Comparison of ENCODE assay signal across 18 cellular contexts in the genomic region with DNA sequence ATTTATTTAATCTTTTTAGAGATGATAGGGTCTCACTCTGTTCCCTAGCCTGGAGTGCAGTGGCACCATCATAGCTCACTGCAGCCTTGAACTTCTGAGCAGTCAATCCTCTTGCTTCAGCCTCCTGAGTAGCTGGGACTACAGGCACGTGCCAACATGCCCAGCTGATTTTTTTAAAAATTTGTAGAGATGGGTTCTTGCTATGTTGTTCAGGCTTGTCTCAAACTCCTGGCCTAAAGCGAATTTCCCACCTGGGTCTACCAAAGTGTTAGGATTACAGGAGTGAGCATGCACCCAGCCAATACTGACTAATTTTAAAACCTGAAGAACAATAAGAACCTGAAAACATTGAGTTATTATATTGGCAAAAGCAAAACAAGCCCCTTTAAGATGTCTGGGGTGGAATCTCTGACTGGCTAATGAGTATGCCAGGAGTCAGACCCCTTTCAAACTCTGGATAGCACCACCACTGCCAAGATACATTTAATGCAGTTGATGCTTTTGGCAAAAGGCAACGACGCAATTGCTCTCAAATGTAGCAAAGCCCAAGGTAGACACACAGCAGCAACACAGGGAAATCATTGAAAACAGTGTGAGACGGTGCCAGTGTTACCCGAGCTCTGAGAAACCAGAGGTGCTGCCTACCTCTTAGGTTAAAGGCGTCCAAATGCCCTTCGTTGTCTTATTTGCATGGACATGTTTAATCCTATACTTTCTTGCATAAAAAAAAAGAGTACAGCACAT. TPM values are rescaled to one million over a fixed set of nuclear protein-coding genes. Genes with fewer than 3 reads are reported as not detected.
DNase-seq lines count a peak whose midpoint lies in the region; ATAC-seq, FAIRE-seq and TF ChIP-seq lines count a peak whose summit lies in the region.
"Had no signal": no experiment of that assay in that cellular context is flagged by ENCODE, and none has a peak within 500 bp of the region (broad histone marks: within the 10 kb centered on the region; RNA-seq: fewer than 3 reads in every experiment).

No MANE protein-coding gene starts in this region.

- no peak for DNase-seq in A549 (ENCODE audit: low read depth in 1 of 2, low spot score in 1 of 2)
- DNase-seq in NB4 (ENCODE audit: low read depth), result no peak
- peak; percentile 29 for DNase-seq in epithelial cell of prostate (ENCODE audit: low read depth, low spot score)
- no peak for DNase-seq in iPS-NIHi11 (ENCODE audit: low spot score)
- DNase-seq: C1 segment of cervical spinal cord, COR-L47, DMS53, NCI-H1105, NCI-H187, NCI-H446 treated with DMSO at 0.1 percent for 48 hours, NCI-H748 treated with DMSO at 0.1 percent for 48 hours, SHP77 had no signal

- H4K20me1 ChIP-seq in BLaER1 treated with 17β-estradiol and CSF1 and Interleukin-3, amounts not matched to agents 10 nM and 100 nM, result peaks cover 0 to 13% (median 0%) of the 10 kb centered on the region in 11 experiments; a peak in 4 of 22 replicates

- no peaks in the 10 kb centered on the region for H3K27me3 ChIP-seq in BLaER1 treated with 17β-estradiol and CSF1 and Interleukin-3, amounts not matched to agents 10 nM and 100 nM

- CTCF ChIA-PET in A549 (lab: Yijun Ruan, JAX), result no interaction called here

- POLR2A ChIA-PET in A549 (lab: Yijun Ruan, JAX), result no interaction called here

- no peak overlapping the region for H3K9ac ChIP-seq in BLaER1 treated with 17β-estradiol and CSF1 and Interleukin-3, amounts not matched to agents 10 nM and 100 nM

- TF ChIP-seq CTCF in A549 (IDR thresholded peaks at IDR 0.05) (no peak), NB4 (IDR thresholded peaks at IDR 0.05; ENCODE audit: low read depth, low read length) (no peak)

- H3K4me1 ChIP-seq in A549, result peaks cover 27% of the 10 kb centered on the region
- H3K4me1 ChIP-seq in BLaER1 treated with 17β-estradiol and CSF1 and Interleukin-3, amounts not matched to agents 10 nM and 100 nM, result peaks cover 32 to 66% (median 51%) of the 10 kb centered on the region in 10 experiments

- no peak for TF ChIP-seq RAD21 in A549 (conservative IDR thresholded peaks at IDR 0.05 in 1 of 2, IDR thresholded peaks at IDR 0.05 in 1 of 2)

- TF ChIP-seq EP300 in A549 (IDR thresholded peaks at IDR 0.05), result no peak

- 95% methylated on average over 8 of the region's 8 CpGs for WGBS in A549 (ENCODE audit: missing lambda C conversion rate)

- peak overlapping the region in 1 of 2 experiments; percentile 51; a peak in 2 of 6 replicates for H3K27ac ChIP-seq in A549
- H3K27ac ChIP-seq in BLaER1 treated with 17β-estradiol and CSF1 and Interleukin-3, amounts not matched to agents 10 nM and 100 nM, result peak overlapping the region in 3 of 11 experiments; percentile 49 to 66 (median 62); a peak in 4 of 22 replicates
- peak overlapping the region; percentile 98 for H3K27ac ChIP-seq in epithelial cell of prostate

- ATAC-seq in A549 (no peak), GM21723 (IDR thresholded peaks at IDR 0.05; ENCODE audit: unreplicated experiment) (no peak), GM21515 (IDR thresholded peaks at IDR 0.05; ENCODE audit: unreplicated experiment) (no peak)
- ATAC-seq: K562 had no signal

- H3K36me3 ChIP-seq in BLaER1 treated with 17β-estradiol and CSF1 and Interleukin-3, amounts not matched to agents 10 nM and 100 nM, result peaks cover 25 to 56% (median 51%) of the 10 kb centered on the region in 11 experiments

- no peak overlapping the region for H3K4me2 ChIP-seq in A549
- H3K4me2 ChIP-seq in BLaER1 treated with 17β-estradiol and CSF1 and Interleukin-3, amounts not matched to agents 10 nM and 100 nM, result peak overlapping the region in 6 of 11 experiments; percentile 22 to 57 (median 48); a peak in 9 of 22 replicates

- TF ChIP-seq POLR2A in A549 (IDR thresholded peaks at IDR 0.05; ENCODE audit: low read length) (no peak), NB4 (IDR thresholded peaks at IDR 0.05; ENCODE audit: extremely low read depth, insufficient read length) (peak; percentile 22)

- no peak for FAIRE-seq in A549 (lab: Jason Lieb, UNC)
- FAIRE-seq: GM12892, HTR-8/SVneo, K562 had no signal

- H3K9me3 ChIP-seq in A549, result no peaks in the 10 kb centered on the region
- H3K9me3 ChIP-seq in BLaER1 treated with 17β-estradiol and CSF1 and Interleukin-3, amounts not matched to agents 10 nM and 100 nM (replicated peaks in 1 of 11), result peaks cover 7 to 15% (median 13%) of the 10 kb centered on the region in 11 experiments; a peak in 13 of 22 replicates

- no peak overlapping the region for H3K4me3 ChIP-seq in A549
- H3K4me3 ChIP-seq in BLaER1 treated with 17β-estradiol and CSF1 and Interleukin-3, amounts not matched to agents 10 nM and 100 nM, result no peak overlapping the region
- H3K4me3 ChIP-seq in NB4 (ENCODE audit: low read depth, low read length), result no peak overlapping the region
- H3K4me3 ChIP-seq: K562 had no signal

TF ChIP-seq in A549, 52 proteins besides CTCF, POLR2A, EP300 and RAD21:
- TF ChIP-seq SREBF2 (IDR thresholded peaks at IDR 0.05) (no peak), POLR2AphosphoS2 (conservative IDR thresholded peaks at IDR 0.05; ENCODE audit: low read length) (peak; percentile 75; the same call in 1 of the 2 replicates)

RNA-seq across cellular contexts. Expression of a gene that starts 40.7 kb away (rescaled TPM):
- polyA plus RNA-seq in A549 (2011; rRNA removed) (575 and 685 TPM in 2 replicates), A549 (2017; fragmentation: RNase III; extraction: RNeasy Plus Mini Kit Qiagen cat#74134 plus additional on column Dnase treatment) (477 to 546 TPM (median 526 TPM) in 3 replicates)
- polyA plus RNA-seq in A549 (2012; cell fraction: cytosol; rRNA removed), result 270 and 335 TPM in 2 replicates
- polyA plus RNA-seq in A549 (2012; cell fraction: nucleus; rRNA removed), result 54.9 and 94.0 TPM in 2 replicates
- 134 and 180 TPM in 2 replicates for polyA minus RNA-seq in A549 (2011; rRNA and poly(A)+ RNA removed)
